ENCODE assay signal across 8 cellular contexts in the genomic region with DNA sequence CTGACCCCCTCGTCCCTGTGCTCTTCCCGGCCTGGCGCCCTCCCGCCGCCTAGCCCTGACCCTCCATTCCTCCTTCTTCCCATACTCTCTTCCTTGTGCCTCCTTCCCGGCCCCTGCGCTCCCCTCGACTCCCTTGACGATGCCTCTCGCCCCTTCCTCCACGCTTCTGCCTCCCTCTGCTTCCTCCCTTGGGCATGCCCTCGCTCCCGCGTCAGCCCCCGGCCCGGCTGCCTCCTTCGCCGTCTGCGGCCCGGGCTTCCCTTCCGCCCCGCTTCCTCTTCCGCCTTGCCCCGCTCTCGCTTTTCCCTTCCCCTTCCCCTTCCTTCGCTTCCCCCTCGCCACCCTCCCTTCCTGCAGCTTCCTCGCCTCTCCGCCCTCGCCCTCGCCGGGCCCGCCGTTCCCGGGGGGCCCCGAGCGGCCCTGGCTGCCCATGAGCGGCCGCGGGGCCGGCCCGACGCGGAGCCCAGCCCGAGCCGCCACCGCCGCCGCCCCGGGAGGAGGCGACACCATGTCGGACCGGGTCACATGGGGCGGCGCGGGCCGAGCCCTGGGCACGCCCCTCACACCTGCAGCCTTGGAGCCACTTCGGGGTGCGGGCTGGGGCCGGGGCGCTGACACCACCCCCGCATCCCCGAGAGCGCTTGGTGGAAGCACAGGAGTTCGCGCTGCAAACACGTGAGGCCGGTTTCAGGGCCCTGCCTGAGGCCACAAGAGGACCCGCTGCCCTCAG. TPM values are rescaled to one million over a fixed set of nuclear protein-coding genes. Genes with fewer than 3 reads are reported as not detected.
DNase-seq lines count a peak whose midpoint lies in the region; ATAC-seq and TF ChIP-seq lines count a peak whose summit lies in the region.

A gene with protein sequence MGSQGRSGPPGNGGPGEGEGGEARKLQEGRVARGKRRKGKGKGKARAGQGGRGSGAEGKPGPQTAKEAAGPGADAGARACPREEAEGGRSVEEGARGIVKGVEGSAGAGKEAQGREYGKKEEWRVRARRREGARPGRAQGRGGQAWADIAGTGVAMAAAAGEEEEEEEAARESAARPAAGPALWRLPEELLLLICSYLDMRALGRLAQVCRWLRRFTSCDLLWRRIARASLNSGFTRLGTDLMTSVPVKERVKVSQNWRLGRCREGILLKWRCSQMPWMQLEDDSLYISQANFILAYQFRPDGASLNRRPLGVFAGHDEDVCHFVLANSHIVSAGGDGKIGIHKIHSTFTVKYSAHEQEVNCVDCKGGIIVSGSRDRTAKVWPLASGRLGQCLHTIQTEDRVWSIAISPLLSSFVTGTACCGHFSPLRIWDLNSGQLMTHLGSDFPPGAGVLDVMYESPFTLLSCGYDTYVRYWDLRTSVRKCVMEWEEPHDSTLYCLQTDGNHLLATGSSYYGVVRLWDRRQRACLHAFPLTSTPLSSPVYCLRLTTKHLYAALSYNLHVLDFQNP (minus strand): TSS at position 497 of the 730 bp plus-strand sequence. CDS start 65 bp downstream, at position 432.

- H3K4me3 Mint-ChIP-seq in nephron: peak within 1 kb of the TSS; percentile 95 to 99 (median 97)

- ATAC-seq in GM18870 (IDR thresholded peaks at IDR 0.05; ENCODE audit: unreplicated experiment) (peak; percentile 18), HG03103 (IDR thresholded peaks at IDR 0.05; ENCODE audit: low read depth, unreplicated experiment) (peak; percentile 49)
- peak; percentile 87 for ATAC-seq in stimulated activated naive CD8-positive, alpha-beta T cell treated with anti-CD3 and anti-CD28 coated beads, Interleukin-15, Interleukin-2, amounts not matched to agents 100 U/mL and 50 U/mL, for 24 hours

- no peaks in the 10 kb centered on the region for H3K36me3 Mint-ChIP-seq in nephron (ENCODE audit: low read depth)

- DNase-seq in AG04450 (ENCODE audit: low read depth, low spot score): no peak
- DNase-seq in activated T-helper 1 cell treated with anti-CD3 and anti-CD28 coated beads, Interleukin-2, amount 50 U/mL, for 16 hours (ENCODE audit: low read depth in 1 of 2, low spot score in 1 of 2): peak; percentile 40 to 59
- DNase-seq in fibroblast of peridontal ligament (ENCODE audit: extremely low read depth): peak; percentile 20
- peak; percentile 81 for DNase-seq in stimulated activated naive CD8-positive, alpha-beta T cell treated with anti-CD3 and anti-CD28 coated beads, Interleukin-15, Interleukin-2, amounts not matched to agents 100 U/mL and 50 U/mL, for 24 hours

- TF ChIP-seq CTCF in AG04450 (IDR thresholded peaks at IDR 0.05; ENCODE audit: low read depth, low read length): no peak
- TF ChIP-seq CTCF in nephron (IDR thresholded peaks at IDR 0.05; ENCODE audit: unreplicated experiment in 3 of 3): no peak

- no peaks in the 10 kb centered on the region for H3K27me3 Mint-ChIP-seq in nephron (ENCODE audit: low read depth)

- peak within 1 kb of the TSS; percentile 83 for H3K4me3 ChIP-seq in AG04450 (ENCODE audit: low read depth, low read length)

- no peaks in the 10 kb centered on the region for H3K27me3 ChIP-seq in AG04450 (ENCODE audit: control insufficient read depth, insufficient read depth, low read length)

- no peaks in the 10 kb centered on the region; the same call in 1 of the 2 replicates for H3K9me3 ChIP-seq in AG04450 (ENCODE audit: control insufficient read depth, insufficient read depth, low read length)

- POLR2A ChIA-PET in AG04450 (lab: Yijun Ruan, JAX): interaction anchor here (2.3 kb wide), 1 partner anchor 10 kb away, joined by 11 read pairs; no protein-coding TSS in a partner anchor

- peak within 1 kb of the TSS; percentile 100 for H3K27ac Mint-ChIP-seq in nephron

- peak within 1 kb of the TSS; percentile 93 for H3K27ac ChIP-seq in AG04450 (ENCODE audit: low read depth, low read length)

- CTCF ChIA-PET in AG04450 (lab: Charles Lee): interaction anchor here (0.7 to 1.0 kb wide), 4 partner anchors 16 to 480 kb away, joined by 3 to 4 read pairs (median 4); no protein-coding TSS in a partner anchor

- peaks cover 34% of the 10 kb centered on the region for H3K4me1 Mint-ChIP-seq in nephron

- H3K9me3 Mint-ChIP-seq in nephron: no peaks in the 10 kb centered on the region

TF ChIP-seq in PFSK-1, 5 proteins besides CTCF, POLR2A, EP300 and RAD21:
- TF ChIP-seq, protein P1, sequence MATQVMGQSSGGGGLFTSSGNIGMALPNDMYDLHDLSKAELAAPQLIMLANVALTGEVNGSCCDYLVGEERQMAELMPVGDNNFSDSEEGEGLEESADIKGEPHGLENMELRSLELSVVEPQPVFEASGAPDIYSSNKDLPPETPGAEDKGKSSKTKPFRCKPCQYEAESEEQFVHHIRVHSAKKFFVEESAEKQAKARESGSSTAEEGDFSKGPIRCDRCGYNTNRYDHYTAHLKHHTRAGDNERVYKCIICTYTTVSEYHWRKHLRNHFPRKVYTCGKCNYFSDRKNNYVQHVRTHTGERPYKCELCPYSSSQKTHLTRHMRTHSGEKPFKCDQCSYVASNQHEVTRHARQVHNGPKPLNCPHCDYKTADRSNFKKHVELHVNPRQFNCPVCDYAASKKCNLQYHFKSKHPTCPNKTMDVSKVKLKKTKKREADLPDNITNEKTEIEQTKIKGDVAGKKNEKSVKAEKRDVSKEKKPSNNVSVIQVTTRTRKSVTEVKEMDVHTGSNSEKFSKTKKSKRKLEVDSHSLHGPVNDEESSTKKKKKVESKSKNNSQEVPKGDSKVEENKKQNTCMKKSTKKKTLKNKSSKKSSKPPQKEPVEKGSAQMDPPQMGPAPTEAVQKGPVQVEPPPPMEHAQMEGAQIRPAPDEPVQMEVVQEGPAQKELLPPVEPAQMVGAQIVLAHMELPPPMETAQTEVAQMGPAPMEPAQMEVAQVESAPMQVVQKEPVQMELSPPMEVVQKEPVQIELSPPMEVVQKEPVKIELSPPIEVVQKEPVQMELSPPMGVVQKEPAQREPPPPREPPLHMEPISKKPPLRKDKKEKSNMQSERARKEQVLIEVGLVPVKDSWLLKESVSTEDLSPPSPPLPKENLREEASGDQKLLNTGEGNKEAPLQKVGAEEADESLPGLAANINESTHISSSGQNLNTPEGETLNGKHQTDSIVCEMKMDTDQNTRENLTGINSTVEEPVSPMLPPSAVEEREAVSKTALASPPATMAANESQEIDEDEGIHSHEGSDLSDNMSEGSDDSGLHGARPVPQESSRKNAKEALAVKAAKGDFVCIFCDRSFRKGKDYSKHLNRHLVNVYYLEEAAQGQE (IDR thresholded peaks at IDR 0.05; ENCODE audit: insufficient read depth in 1 of 2, low read depth in 2 of 2, low read length in 2 of 2): no peak
- TF ChIP-seq TAF1 (IDR thresholded peaks at IDR 0.05; ENCODE audit: borderline replicate concordance, insufficient read depth, low read length): no peak; the same call in 1 of the 2 replicates
- peak; percentile 8 for TF ChIP-seq FOXP2 (optimal IDR thresholded peaks at IDR 0.05; ENCODE audit: borderline replicate concordance, extremely low read depth, extremely low read length, insufficient read depth)
- no peak for TF ChIP-seq SIN3A (IDR thresholded peaks at IDR 0.05; ENCODE audit: borderline replicate concordance, insufficient read depth, low read length)
- TF ChIP-seq POLR2AphosphoS5 (IDR thresholded peaks at IDR 0.05; ENCODE audit: low read depth, low read length): 0 out of 2 replicates have a peak, but pooled peaks have one; percentile 53

RNA-seq across cellular contexts. Expression of the gene that starts here (rescaled TPM):
- 18.3 TPM in 2 replicates for polyA plus RNA-seq in AG04450 (2011; rRNA removed)
- 73.3 and 78.4 TPM in 2 replicates for polyA minus RNA-seq in AG04450 (2011; rRNA and poly(A)+ RNA removed)
- 32.1 TPM for polyA plus RNA-seq in PFSK-1 (2012; ENCODE audit: insufficient read length, low read depth)

Comparison
In these comparisons a context has a peak if more than half of its experiments do, and no peak if none do; other contexts are left out.
1. ATAC-seq: peak in every context shown above with its lines; median percentile 87 in stimulated activated naive CD8-positive, alpha-beta T cell treated with anti-CD3 and anti-CD28 coated beads, Interleukin-15, Interleukin-2, amounts not matched to agents 100 U/mL and 50 U/mL, for 24 hours; 49 in HG03103; 18 in GM18870.